Comparison of ENCODE assay signal across 18 cellular contexts in the genomic region with DNA sequence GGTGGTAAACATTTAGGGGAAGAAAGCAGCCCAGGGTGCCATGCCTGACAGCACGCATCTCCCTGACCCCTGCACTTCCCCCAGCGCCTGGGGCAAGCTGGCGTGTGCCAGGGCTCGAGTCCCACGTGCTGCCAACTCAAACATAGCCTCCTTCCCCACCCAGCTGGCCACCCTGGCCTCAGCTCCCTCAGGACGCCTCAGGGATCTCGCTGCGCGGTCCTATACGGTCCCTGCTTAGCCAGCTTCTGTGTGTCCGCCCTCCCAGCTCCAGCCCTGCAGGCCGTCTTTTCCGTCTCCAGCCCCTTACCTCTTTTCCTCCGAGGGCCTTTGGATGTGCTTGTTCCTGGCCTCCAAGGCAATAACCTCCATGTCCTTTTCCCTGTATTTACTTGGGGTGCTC.
"Had no signal": no experiment of that assay in that cellular context is flagged by ENCODE, and none has a peak within 500 bp of the region (broad histone marks: within the 10 kb centered on the region; RNA-seq: fewer than 3 reads in every experiment).

No MANE protein-coding gene starts in this region.

- DNase-seq: activated CD4-positive, alpha-beta memory T cell treated with anti-CD3 and anti-CD28 coated beads, Interleukin-2, amount 10 ng/mL, durations not matched to agents 7 days and 5 days; activated gamma-delta T cell; activated T-cell treated with anti-CD3 and anti-CD28 coated beads, Interleukin-2, amount 50 U/mL, for 24 hours; cerebellar nuclear complex; erythroblast; mucosa of descending colon; naive thymus-derived CD8-positive, alpha-beta T cell; retina; stimulated activated CD4-positive, alpha-beta T cell treated with anti-CD3 and anti-CD28 coated beads, Interleukin-15, amount 100 ng/mL, for 24 hours; stimulated activated CD4-positive, alpha-beta T cell treated with anti-CD3 and anti-CD28 coated beads, Interleukin-4, amount 100 ng/mL, for 1 hour; stimulated activated naive CD4-positive, alpha-beta T cell; T-helper 9 cell had no signal

- H3K27me3 ChIP-seq: breast epithelium, suprapubic skin had no signal

- H3K4me3 ChIP-seq: breast epithelium, gastroesophageal sphincter, mucosa of descending colon, suprapubic skin had no signal

- H3K9me3 Mint-ChIP-seq: activated CD4-positive, alpha-beta memory T cell treated with anti-CD3 and anti-CD28 coated beads, Interleukin-2, amount 10 ng/mL, durations not matched to agents 7 days and 5 days; activated T-cell treated with anti-CD3 and anti-CD28 coated beads, Interleukin-2, amount 50 U/mL, for 24 hours; naive thymus-derived CD8-positive, alpha-beta T cell; type B pancreatic cell had no signal

- H3K9me3 ChIP-seq: breast epithelium, gastroesophageal sphincter, mucosa of descending colon, neutrophil, suprapubic skin had no signal

- H3K27ac ChIP-seq: gastroesophageal sphincter, neutrophil, suprapubic skin had no signal

- H3K4me3 Mint-ChIP-seq: activated CD4-positive, alpha-beta memory T cell treated with anti-CD3 and anti-CD28 coated beads, Interleukin-2, amount 10 ng/mL, durations not matched to agents 7 days and 5 days; activated T-cell treated with anti-CD3 and anti-CD28 coated beads, Interleukin-2, amount 50 U/mL, for 24 hours; naive thymus-derived CD8-positive, alpha-beta T cell; type B pancreatic cell had no signal

- H3K27ac Mint-ChIP-seq: activated CD4-positive, alpha-beta memory T cell treated with anti-CD3 and anti-CD28 coated beads, Interleukin-2, amount 10 ng/mL, durations not matched to agents 7 days and 5 days; activated T-cell treated with anti-CD3 and anti-CD28 coated beads, Interleukin-2, amount 50 U/mL, for 24 hours; type B pancreatic cell had no signal

- H3K27me3 Mint-ChIP-seq: activated CD4-positive, alpha-beta memory T cell treated with anti-CD3 and anti-CD28 coated beads, Interleukin-2, amount 10 ng/mL, durations not matched to agents 7 days and 5 days; activated T-cell treated with anti-CD3 and anti-CD28 coated beads, Interleukin-2, amount 50 U/mL, for 24 hours; naive thymus-derived CD8-positive, alpha-beta T cell; type B pancreatic cell had no signal

- ATAC-seq: gastroesophageal sphincter; left colon; mucosa of descending colon; naive thymus-derived CD8-positive, alpha-beta T cell had no signal

- H3K36me3 ChIP-seq: breast epithelium had no signal
